19 cellular contexts compared by ENCODE assay signal in genomic region chr18:46678785-46679404, GRCh38. TPM values are rescaled to one million over a fixed set of nuclear protein-coding genes. Genes with fewer than 3 reads are reported as not detected.
"Had no signal": no experiment of that assay in that cellular context is flagged by ENCODE, and none has a peak within 500 bp of the region (broad histone marks: within the 10 kb centered on the region; RNA-seq: fewer than 3 reads in every experiment).

No MANE protein-coding gene starts in this region.

- H3K36me3 ChIP-seq: adrenal gland, cardiac muscle cell, tibial nerve, uterus, WERI-Rb-1 had no signal

- H3K9me3 ChIP-seq: adrenal gland, tibial nerve, uterus had no signal

- H3K27ac ChIP-seq: cardiac muscle cell, epithelial cell of prostate, tibial nerve, uterus, WERI-Rb-1 had no signal

- H3K27me3 ChIP-seq: adrenal gland, cardiac muscle cell, tibial nerve, uterus had no signal

- H3K4me3 ChIP-seq: adrenal gland, cardiac muscle cell, tibial nerve, uterus had no signal

- H3K4me1 ChIP-seq: tibial nerve, uterus had no signal

- DNase-seq: activated CD4-positive, alpha-beta memory T cell treated with anti-CD3 and anti-CD28 coated beads for 36 hours; activated CD8-positive, alpha-beta memory T cell treated with anti-CD3 and anti-CD28 coated beads, Interleukin-2, amount 10 ng/mL, durations not matched to agents 7 days and 5 days; activated effector memory CD4-positive, alpha-beta T cell treated with Interleukin-2 at 50 U/mL for 16 hours; activated T-cell treated with anti-CD3 and anti-CD28 coated beads, Interleukin-2, amount 50 U/mL, for 4 hours; adrenal gland; foreskin melanocyte; head of caudate nucleus; mesenchymal stem cell; naive thymus-derived CD8-positive, alpha-beta T cell; retina; stimulated activated CD4-positive, alpha-beta T cell treated with anti-CD3 and anti-CD28 coated beads, Interleukin-2, amount 100 ng/mL, for 48 hours; stimulated activated naive CD4-positive, alpha-beta T cell; uterus; WERI-Rb-1 had no signal

RNA-seq across cellular contexts. Expression of gene LOXHD1, which starts 21.9 kb away (rescaled TPM):
- total RNA-seq: activated T-cell treated with anti-CD3 and anti-CD28 coated beads, Interleukin-2, amount 50 U/mL, for 4 hours; fibroblast of lung had no signal
- polyA plus RNA-seq: cardiac muscle cell; fibroblast of lung; liver; naive thymus-derived CD8-positive, alpha-beta T cell had no signal
